ENCODE assay signal across 8 cellular contexts in genomic region chr1:11979028-11979427, GRCh38. TPM values are rescaled to one million over a fixed set of nuclear protein-coding genes. Genes with fewer than 3 reads are reported as not detected.
A peak's percentile ranks its signal among the peaks of the same experiment; 100 is the strongest.
DNase-seq lines count a peak whose midpoint lies in the region; ATAC-seq, FAIRE-seq and TF ChIP-seq lines count a peak whose summit lies in the region.
"Not testable (repeated sequence)": the region's sequence is repeated elsewhere in the genome, so short reads cannot be mapped to it uniquely, and the experiment has no call there.

No MANE protein-coding gene starts in this region.

- H3K27ac ChIP-seq in A549; H9 (ENCODE audit: insufficient read length, low read depth, low read length); fibroblast of lung (ENCODE audit: insufficient read depth, low read length): not testable (repeated sequence)
- H3K27ac ChIP-seq in body of pancreas (peak overlapping the region in 3 of 4 donors; percentile 77 to 96 (median 95)), right lobe of liver (peak overlapping the region in 2 of 3 donors; percentile 98), temporal lobe (ENCODE audit: low read depth, low read length) (peak overlapping the region; percentile 90)

- H3K4me3 ChIP-seq in A549; body of pancreas; fibroblast of lung (replicated peaks in 1 of 4; ENCODE audit: control extremely low read depth in 1 of 4, insufficient read depth in 1 of 4, low read depth in 3 of 4, low read length in 4 of 4): not testable (repeated sequence)
- H3K4me3 ChIP-seq in right lobe of liver: peak overlapping the region in 1 of 3 donors; percentile 88

- intact Hi-C loops in body of pancreas (cut with DNase I); right lobe of liver (cut with DNase I): not testable (repeated sequence)

- not testable (repeated sequence) for H4K8ac ChIP-seq in H9 (replicated peaks; ENCODE audit: insufficient read length, low read depth, low read length)

- H3K23me2 ChIP-seq in H9 (ENCODE audit: insufficient read length, low read depth, low read length, poor library complexity, severe bottlenecking): not testable (repeated sequence)

- POLR2A ChIA-PET in A549 (lab: Yijun Ruan, JAX): interaction anchor here (3.5 kb wide), 1 partner anchor 70 kb away, joined by 45 read pairs; no protein-coding TSS in a partner anchor
- POLR2A ChIA-PET in T-cell (lab: Charles Lee): not testable (repeated sequence)

- H3K18ac ChIP-seq in H9 (ENCODE audit: insufficient read length, low read depth, low read length): not testable (repeated sequence)

- TF ChIP-seq RAD21 in A549 (conservative IDR thresholded peaks at IDR 0.05 in 1 of 2, IDR thresholded peaks at IDR 0.05 in 1 of 2): not testable (repeated sequence)

- not testable (repeated sequence) for H3K27me3 Mint-ChIP-seq in H9 (ENCODE audit: low read depth); T-cell; osteocyte (ENCODE audit: unreplicated experiment)

- not testable (repeated sequence) for ATAC-seq in A549; T-cell (replicated peaks in 1 of 4); body of pancreas; right lobe of liver

- not testable (repeated sequence) for H3K9me3 Mint-ChIP-seq in H9; T-cell; osteocyte (ENCODE audit: unreplicated experiment)

- H3K79me2 ChIP-seq in H9 (ENCODE audit: insufficient read depth, low read length): not testable (repeated sequence)
- peaks cover 21% of the 10 kb centered on the region for H3K79me2 ChIP-seq in fibroblast of lung (ENCODE audit: control insufficient read depth, insufficient read depth, low read length)

- not testable (repeated sequence) for H2BK5ac ChIP-seq in H9 (ENCODE audit: insufficient read length, low read length)

- TF ChIP-seq POLR2A in A549 (IDR thresholded peaks at IDR 0.05; ENCODE audit: low read length); body of pancreas (IDR thresholded peaks at IDR 0.05); right lobe of liver (IDR thresholded peaks at IDR 0.05): not testable (repeated sequence)

- H3K4me3 Mint-ChIP-seq in H9: peak overlapping the region; percentile 96 to 98; a peak in 2 of 5 replicates
- peak overlapping the region; percentile 49 to 93 (median 89) for H3K4me3 Mint-ChIP-seq in T-cell
- not testable (repeated sequence) for H3K4me3 Mint-ChIP-seq in osteocyte (ENCODE audit: unreplicated experiment)

- H3K4me2 ChIP-seq in A549 (peak overlapping the region; percentile 92; the same call in 2 of the 3 replicates), H9 (ENCODE audit: insufficient read depth, insufficient read length, low read length) (peak overlapping the region; percentile 61), fibroblast of lung (ENCODE audit: extremely low read depth, insufficient read depth, low read length) (peak overlapping the region; percentile 81)

- WGBS in A549 (ENCODE audit: missing lambda C conversion rate): 85% methylated on average over 8 of the region's 8 CpGs
- WGBS in H9 (ENCODE audit: extremely low coverage, insufficient read length, low lambda C conversion rate): no CpG with 5 or more reads among the region's 8 CpGs
- WGBS in body of pancreas, 2 donors: 73 to 79% methylated on average over 8 of the region's 8 CpGs
- 64% methylated on average over 7 of the region's 8 CpGs for WGBS in right lobe of liver (ENCODE audit: insufficient coverage, low coverage, low lambda C conversion rate, missing lambda C conversion rate)

- H3K36me3 ChIP-seq in body of pancreas (replicated peaks in 1 of 2; ENCODE audit: insufficient read depth in 1 of 2, low read depth in 2 of 2): peaks cover 0 to 14% of the 10 kb centered on the region in 2 donors
- H3K36me3 ChIP-seq in fibroblast of lung (ENCODE audit: control insufficient read depth, insufficient read depth, low read length): not testable (repeated sequence)
- H3K36me3 ChIP-seq in right lobe of liver: peaks cover 0 to 28% (median 6%) of the 10 kb centered on the region in 4 donors

- H3K9me3 ChIP-seq in A549; H9 (ENCODE audit: control insufficient read depth, low read depth, low read length); body of pancreas; fibroblast of lung (ENCODE audit: control insufficient read depth, insufficient read depth, low read depth, low read length); right lobe of liver: not testable (repeated sequence)

- H3K27me3 ChIP-seq in H9 (ENCODE audit: insufficient read depth, low read length); body of pancreas; fibroblast of lung (ENCODE audit: control insufficient read depth, insufficient read depth, low read length); right lobe of liver: not testable (repeated sequence)

- peaks cover 21 to 44% (median 37%) of the 10 kb centered on the region in 3 experiments; a peak in 6 of 7 replicates for H3K36me3 Mint-ChIP-seq in H9 (ENCODE audit: insufficient read depth in 1 of 3, low read depth in 3 of 3)
- H3K36me3 Mint-ChIP-seq in T-cell: not testable (repeated sequence)
- peaks cover 11% of the 10 kb centered on the region for H3K36me3 Mint-ChIP-seq in osteocyte (ENCODE audit: unreplicated experiment)

- not testable (repeated sequence) for H3K14ac ChIP-seq in H9 (ENCODE audit: insufficient read depth, low read length)

- not testable (repeated sequence) for H2AFZ ChIP-seq in H9 (ENCODE audit: low read length); fibroblast of lung (ENCODE audit: low read length)

- H3K4ac ChIP-seq in H9 (ENCODE audit: low read depth, low read length): not testable (repeated sequence)

- not testable (repeated sequence) for H4K5ac ChIP-seq in H9 (ENCODE audit: insufficient read length, low read depth, low read length)

- H2AK5ac ChIP-seq in H9 (ENCODE audit: insufficient read length, low read length): not testable (repeated sequence)

- not testable (repeated sequence) for TF ChIP-seq CTCF in A549 (IDR thresholded peaks at IDR 0.05); H9 (conservative IDR thresholded peaks at IDR 0.05); body of pancreas (IDR thresholded peaks at IDR 0.05); fibroblast of lung (conservative IDR thresholded peaks at IDR 0.05 in 1 of 2, IDR thresholded peaks at IDR 0.05 in 1 of 2; ENCODE audit: low read depth in 1 of 2, low read length in 2 of 2); right lobe of liver (IDR thresholded peaks at IDR 0.05); osteocyte (IDR thresholded peaks at IDR 0.05)

- not testable (repeated sequence) for H3K79me1 ChIP-seq in H9 (ENCODE audit: insufficient read depth, low read depth, low read length, poor library complexity, severe bottlenecking)

- not testable (repeated sequence) for FAIRE-seq in A549 (lab: Jason Lieb, UNC)

- H2BK20ac ChIP-seq in H9 (ENCODE audit: low read depth, low read length, poor library complexity, severe bottlenecking): not testable (repeated sequence)

- DNase-seq in A549 (ENCODE audit: low read depth in 1 of 2, low spot score in 1 of 2); H9; T-cell; body of pancreas; fibroblast of lung (ENCODE audit: low read depth in 2 of 2); right lobe of liver; osteocyte (ENCODE audit: extremely low spot score, unreplicated experiment): not testable (repeated sequence)

- H2BK12ac ChIP-seq in H9 (ENCODE audit: insufficient read length, low read depth, low read length): not testable (repeated sequence)

- not testable (repeated sequence) for H4K20me1 ChIP-seq in H9 (ENCODE audit: control insufficient read depth, insufficient read depth, insufficient read length); fibroblast of lung (ENCODE audit: control insufficient read depth, extremely low read depth, insufficient read depth, low read length)

- H3K4me1 Mint-ChIP-seq in H9: peaks cover 14 to 20% of the 10 kb centered on the region in 2 experiments
- H3K4me1 Mint-ChIP-seq in T-cell: peaks cover 31 to 35% (median 34%) of the 10 kb centered on the region in 3 donors
- H3K4me1 Mint-ChIP-seq in osteocyte (ENCODE audit: unreplicated experiment): peaks cover 31% of the 10 kb centered on the region

- H3K23ac ChIP-seq in H9 (ENCODE audit: insufficient read length, low read depth, low read length): not testable (repeated sequence)

- not testable (repeated sequence) for H3K56ac ChIP-seq in H9 (ENCODE audit: insufficient read length, low read depth, low read length)

- H2BK120ac ChIP-seq in H9 (ENCODE audit: low read depth, low read length, poor library complexity, severe bottlenecking): not testable (repeated sequence)

- peak overlapping the region in 1 of 3 experiments; percentile 93; a peak in 1 of 7 replicates for H3K27ac Mint-ChIP-seq in H9
- peak overlapping the region in 1 of 2 donors; percentile 91 for H3K27ac Mint-ChIP-seq in T-cell
- H3K27ac Mint-ChIP-seq in osteocyte (ENCODE audit: unreplicated experiment): peak overlapping the region; percentile 88

- H3K4me1 ChIP-seq in A549 (peaks cover 20% of the 10 kb centered on the region), body of pancreas (peaks cover 26% of the 10 kb centered on the region), fibroblast of lung (ENCODE audit: control insufficient read depth, extremely low read depth, insufficient read depth, low read length) (peaks cover 16% of the 10 kb centered on the region), right lobe of liver (peaks cover 0 to 30% (median 16%) of the 10 kb centered on the region in 4 donors)
- H3K4me1 ChIP-seq in H9 (ENCODE audit: insufficient read depth, low read length): not testable (repeated sequence)

- not testable (repeated sequence) for H3K9ac ChIP-seq in H9 (ENCODE audit: extremely low read depth, insufficient read length, low read length); fibroblast of lung (ENCODE audit: insufficient read depth, low read length)

- H4K91ac ChIP-seq in H9 (ENCODE audit: insufficient read length, low read depth, low read length): not testable (repeated sequence)

- not testable (repeated sequence) for H2BK15ac ChIP-seq in H9 (ENCODE audit: low read depth, low read length)

- CTCF ChIA-PET in A549 (lab: Yijun Ruan, JAX); T-cell (lab: Charles Lee): not testable (repeated sequence)

- TF ChIP-seq EP300 in A549 (IDR thresholded peaks at IDR 0.05): not testable (repeated sequence)

- H3T11ph ChIP-seq in H9 (ENCODE audit: low read length): not testable (repeated sequence)

RNA-seq across cellular contexts. Expression of gene MFN2, which starts 1.2 kb away (rescaled TPM):
- 34.7 and 40.3 TPM in 2 replicates for polyA plus RNA-seq in A549 (2011; rRNA removed)
- 28.0 and 30.9 TPM in 2 replicates for polyA plus RNA-seq in A549 (2012; cell fraction: cytosol; rRNA removed)
- 42.7 and 57.4 TPM in 2 replicates for polyA plus RNA-seq in A549 (2012; cell fraction: nucleus; rRNA removed)
- 35.7 to 36.8 TPM (median 35.9 TPM) in 3 replicates for polyA plus RNA-seq in A549 (2017; fragmentation: RNase III; extraction: RNeasy Plus Mini Kit Qiagen cat#74134 plus additional on column Dnase treatment)
- 40.6 and 44.2 TPM in 2 replicates for polyA minus RNA-seq in A549 (2011; rRNA and poly(A)+ RNA removed)
- total RNA-seq in H9 (2021): 61.4 and 63.3 TPM in 2 replicates
- 10 to 100 TPM; 38.0 to 47.0 (median 40.7) TPM for total RNA-seq in T-cell
- total RNA-seq in body of pancreas: 10 to 100 TPM; 20.1 to 20.8 TPM
- 40.8 and 52.5 TPM in 2 replicates for total RNA-seq in fibroblast of lung
- polyA plus RNA-seq in fibroblast of lung: 50.6 and 68.7 TPM in 2 replicates
- 70.7 and 79.3 TPM in 2 replicates for polyA plus RNA-seq in fibroblast of lung (2012)
- 106 and 147 TPM in 2 replicates for polyA minus RNA-seq in fibroblast of lung (ENCODE audit: low replicate concordance)
- 10 to 100 TPM; 46.2 to 64.0 (median 61.7) TPM for total RNA-seq in right lobe of liver
- 64.6 and 69.2 TPM in 2 replicates for total RNA-seq in osteocyte
- total RNA-seq in temporal lobe: 39.8 TPM

RNA-seq across cellular contexts. Expression of gene MIIP, which starts 40.3 kb away (rescaled TPM):
- 7.1 and 8.5 TPM in 2 replicates for polyA plus RNA-seq in A549 (2011; rRNA removed)
- 22.5 and 30.4 TPM in 2 replicates for polyA plus RNA-seq in A549 (2012; cell fraction: cytosol; rRNA removed)
- polyA plus RNA-seq in A549 (2012; cell fraction: nucleus; rRNA removed): 110 and 147 TPM in 2 replicates
- 11.1 to 14.2 TPM (median 13.9 TPM) in 3 replicates for polyA plus RNA-seq in A549 (2017; fragmentation: RNase III; extraction: RNeasy Plus Mini Kit Qiagen cat#74134 plus additional on column Dnase treatment)
- 7.5 and 11.2 TPM in 2 replicates for polyA minus RNA-seq in A549 (2011; rRNA and poly(A)+ RNA removed)
- total RNA-seq in H9 (2021): 52.3 and 54.1 TPM in 2 replicates
- 10 to 100 TPM; 26.5 to 51.3 (median 43.4) TPM for total RNA-seq in T-cell
- total RNA-seq in body of pancreas: 10 to 100 TPM; 23.7 to 25.9 TPM
- total RNA-seq in fibroblast of lung: 27.1 and 28.8 TPM in 2 replicates
- 5.2 and 7.1 TPM in 2 replicates for polyA plus RNA-seq in fibroblast of lung
- 9.7 and 16.4 TPM in 2 replicates for polyA plus RNA-seq in fibroblast of lung (2012)
- polyA minus RNA-seq in fibroblast of lung (ENCODE audit: low replicate concordance): 14.1 and 18.2 TPM in 2 replicates
- 10 to 100 TPM in 5 of 6 experiments, 1 to 10 TPM in 1; 7.6 to 19.7 (median 12.1) TPM for total RNA-seq in right lobe of liver
- total RNA-seq in osteocyte: 19.8 and 24.0 TPM in 2 replicates
- 23.8 TPM for total RNA-seq in temporal lobe

RNA-seq across cellular contexts. Expression of gene PLOD1, which starts 44.5 kb away (rescaled TPM):
- polyA plus RNA-seq in A549 (2011; rRNA removed) (53.8 and 66.7 TPM in 2 replicates), A549 (2017; fragmentation: RNase III; extraction: RNeasy Plus Mini Kit Qiagen cat#74134 plus additional on column Dnase treatment) (78.6 to 85.2 TPM (median 83.9 TPM) in 3 replicates), fibroblast of lung (162 and 278 TPM in 2 replicates)
- 65.6 and 81.8 TPM in 2 replicates for polyA plus RNA-seq in A549 (2012; cell fraction: cytosol; rRNA removed)
- polyA plus RNA-seq in A549 (2012; cell fraction: nucleus; rRNA removed): 154 and 189 TPM in 2 replicates
- polyA minus RNA-seq in A549 (2011; rRNA and poly(A)+ RNA removed): 80.8 and 92.3 TPM in 2 replicates
- total RNA-seq in H9 (2021) (57.0 TPM in 2 replicates), T-cell (1 to 10 TPM; 2.6 to 6.9 (median 4.6) TPM), body of pancreas (10 to 100 TPM; 30.9 to 39.6 TPM), fibroblast of lung (137 and 210 TPM in 2 replicates), right lobe of liver (100 to 1,000 TPM in 2 of 6 experiments, 10 to 100 TPM in 4; 70.2 to 119 (median 93.8) TPM), osteocyte (204 and 217 TPM in 2 replicates), temporal lobe (18.7 TPM)
- 168 and 325 TPM in 2 replicates for polyA plus RNA-seq in fibroblast of lung (2012)
- polyA minus RNA-seq in fibroblast of lung (ENCODE audit: low replicate concordance): 207 and 472 TPM in 2 replicates

RNA-seq across cellular contexts. Expression of gene KIAA2013, which starts 52.8 kb away (rescaled TPM):
- polyA plus RNA-seq in A549 (2011; rRNA removed) (23.0 and 26.1 TPM in 2 replicates), A549 (2017; fragmentation: RNase III; extraction: RNeasy Plus Mini Kit Qiagen cat#74134 plus additional on column Dnase treatment) (22.3 to 23.5 TPM (median 23.3 TPM) in 3 replicates), fibroblast of lung (31.7 and 35.3 TPM in 2 replicates)
- 50.7 and 67.3 TPM in 2 replicates for polyA plus RNA-seq in A549 (2012; cell fraction: cytosol; rRNA removed)
- polyA plus RNA-seq in A549 (2012; cell fraction: nucleus; rRNA removed): 54.3 and 92.8 TPM in 2 replicates
- 19.5 and 21.6 TPM in 2 replicates for polyA minus RNA-seq in A549 (2011; rRNA and poly(A)+ RNA removed)
- total RNA-seq in H9 (2021) (45.7 and 46.8 TPM in 2 replicates), T-cell (10 to 100 TPM; 15.9 to 40.0 (median 35.4) TPM), body of pancreas (10 to 100 TPM; 67.7 to 87.0 TPM), fibroblast of lung (38.8 and 39.3 TPM in 2 replicates), right lobe of liver (10 to 100 TPM; 33.5 to 75.1 (median 43.0) TPM), osteocyte (45.1 and 46.9 TPM in 2 replicates), temporal lobe (12.8 TPM)
- 35.4 and 42.0 TPM in 2 replicates for polyA plus RNA-seq in fibroblast of lung (2012)
- 45.1 and 46.2 TPM in 2 replicates for polyA minus RNA-seq in fibroblast of lung (ENCODE audit: low replicate concordance)
